Comparison of ENCODE assay signal across 27 cellular contexts in the genomic region with DNA sequence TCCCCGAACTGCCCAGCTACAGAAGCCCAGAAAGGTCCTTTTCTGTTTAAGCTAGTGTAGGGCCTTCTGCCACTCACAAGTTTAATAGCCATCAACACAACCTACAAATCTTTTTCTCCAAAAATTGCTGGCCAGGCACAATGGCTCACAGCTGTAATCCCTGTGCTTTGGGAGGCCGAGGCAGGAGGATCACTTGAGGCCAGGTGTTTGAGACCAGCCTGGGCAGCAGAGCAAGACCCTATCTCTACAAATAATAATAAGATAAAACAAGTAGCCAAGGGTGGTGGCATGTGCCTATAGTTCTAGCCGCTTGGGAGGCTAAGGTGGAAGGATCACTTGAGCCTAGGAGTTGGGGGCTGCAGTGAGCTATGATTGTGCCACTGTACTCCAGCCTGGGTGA.
"Had no signal": no experiment of that assay in that cellular context is flagged by ENCODE, and none has a peak within 500 bp of the region (broad histone marks: within the 10 kb centered on the region; RNA-seq: fewer than 3 reads in every experiment).

No MANE protein-coding gene starts in this region.

- H3K27me3 ChIP-seq: breast epithelium had no signal

- H2AFZ ChIP-seq: PC-9 had no signal

- H3K4me3 ChIP-seq: breast epithelium, PC-9, SK-N-MC had no signal

- H3K4me2 ChIP-seq: PC-9 had no signal

- H3K36me3 ChIP-seq: breast epithelium had no signal

- H3K9me3 ChIP-seq: breast epithelium had no signal

- H3K27ac ChIP-seq: breast epithelium, KMS-11, PC-9, SK-N-MC, VCaP had no signal

- H3K9me3 Mint-ChIP-seq: activated CD4-positive, alpha-beta memory T cell treated with anti-CD3 and anti-CD28 coated beads, Interleukin-2, amount 10 ng/mL, durations not matched to agents 7 days and 5 days; activated naive CD4-positive, alpha-beta T cell treated with anti-CD3 and anti-CD28 coated beads, Interleukin-2, amount 50 U/mL, for 24 hours; activated T-helper 1 cell treated with anti-CD3 and anti-CD28 coated beads, Interleukin-12 subunit alpha, Interleukin-12 subunit beta, Interleukin-2, Interleukin-4 antibody, amounts not matched to agents 30 ng/mL and 10 ng/mL and 1 ng/mL, durations not matched to agents 14 hours and 24 hours and 36 hours; T-cell had no signal

- H3K27ac Mint-ChIP-seq: activated CD4-positive, alpha-beta memory T cell treated with anti-CD3 and anti-CD28 coated beads, Interleukin-2, amount 10 ng/mL, durations not matched to agents 7 days and 5 days; activated CD4-positive, alpha-beta T cell treated with anti-CD3 and anti-CD28 coated beads for 36 hours; activated naive CD4-positive, alpha-beta T cell treated with anti-CD3 and anti-CD28 coated beads, Interleukin-2, amount 50 U/mL, for 24 hours; activated T-helper 1 cell treated with anti-CD3 and anti-CD28 coated beads, Interleukin-12 subunit alpha, Interleukin-12 subunit beta, Interleukin-2, Interleukin-4 antibody, amounts not matched to agents 30 ng/mL and 10 ng/mL and 1 ng/mL, durations not matched to agents 14 hours and 24 hours and 36 hours; T-cell had no signal

- H3K4me3 Mint-ChIP-seq: activated CD4-positive, alpha-beta memory T cell treated with anti-CD3 and anti-CD28 coated beads, Interleukin-2, amount 10 ng/mL, durations not matched to agents 7 days and 5 days; activated CD4-positive, alpha-beta T cell treated with anti-CD3 and anti-CD28 coated beads for 36 hours; activated naive CD4-positive, alpha-beta T cell treated with anti-CD3 and anti-CD28 coated beads, Interleukin-2, amount 50 U/mL, for 24 hours; activated T-helper 1 cell treated with anti-CD3 and anti-CD28 coated beads, Interleukin-12 subunit alpha, Interleukin-12 subunit beta, Interleukin-2, Interleukin-4 antibody, amounts not matched to agents 30 ng/mL and 10 ng/mL and 1 ng/mL, durations not matched to agents 14 hours and 24 hours and 36 hours; T-cell had no signal

- H3K9ac ChIP-seq: KMS-11 had no signal

- DNase-seq: activated CD4-positive, alpha-beta memory T cell treated with anti-CD3 and anti-CD28 coated beads, Interleukin-2, amount 10 ng/mL, durations not matched to agents 7 days and 5 days; activated CD4-positive, alpha-beta T cell treated with anti-CD3 and anti-CD28 coated beads for 36 hours; activated CD4-positive, alpha-beta T cell treated with anti-CD3 and anti-CD28 coated beads, Interleukin-2, amount 50 U/mL, for 1 hour; activated CD8-positive, alpha-beta memory T cell treated with anti-CD3 and anti-CD28 coated beads, Interleukin-2, amount 50 U/mL, for 48 hours; activated effector memory CD4-positive, alpha-beta T cell treated with Interleukin-2 at 50 U/mL for 16 hours; activated naive CD4-positive, alpha-beta T cell; activated T-cell treated with anti-CD3 and anti-CD28 coated beads, Interleukin-2, amount 50 U/mL, for 1 hour; aorta; caudate nucleus; MM.1S; NCI-H1105; NCI-H1436; NCI-H1694 treated with DMSO at 0.1 percent for 48 hours; NCI-H2029 treated with DMSO at 0.1 percent for 48 hours; NCI-H524; PC-9; SHP77 treated with DMSO at 0.1 percent for 48 hours; T-cell; T-helper 2 cell; T1000 had no signal

- H3K27me3 Mint-ChIP-seq: activated CD4-positive, alpha-beta T cell treated with anti-CD3 and anti-CD28 coated beads for 36 hours had no signal

- H3K4me1 ChIP-seq: breast epithelium had no signal

- H3K36me3 Mint-ChIP-seq: activated naive CD4-positive, alpha-beta T cell treated with anti-CD3 and anti-CD28 coated beads, Interleukin-2, amount 50 U/mL, for 24 hours; T-cell had no signal

- FAIRE-seq: TTC549 had no signal
